Comparison of ENCODE assay signal across 8 cellular contexts in genomic region chr1:109396971-109397370, GRCh38. TPM values are rescaled to one million over a fixed set of nuclear protein-coding genes. Genes with fewer than 3 reads are reported as not detected.
A peak's percentile ranks its signal among the peaks of the same experiment; 100 is the strongest.
DNase-seq lines count a peak whose midpoint lies in the region; ATAC-seq and TF ChIP-seq lines count a peak whose summit lies in the region.

No MANE protein-coding gene starts in this region.

- TF ChIP-seq CTCF in left ventricle myocardium inferior (IDR thresholded peaks at IDR 0.05; ENCODE audit: borderline replicate concordance): no peak

- H3K27me3 Mint-ChIP-seq in activated T-helper 2 cell treated with anti-CD3 and anti-CD28 coated beads, Interferon-gamma antibody, Interleukin-2, Interleukin-4, amounts not matched to agents 10 μg/mL and 5 μg/mL and 100 μg/mL, durations not matched to agents 14 hours and 24 hours and 36 hours (ENCODE audit: low read depth): peaks cover 43% of the 10 kb centered on the region

- H3K4me3 ChIP-seq in left ventricle myocardium inferior: peak overlapping the region; percentile 74

- peaks cover 12% of the 10 kb centered on the region for H3K36me3 ChIP-seq in left ventricle myocardium inferior

- no peaks in the 10 kb centered on the region for H3K9me3 Mint-ChIP-seq in activated T-helper 2 cell treated with anti-CD3 and anti-CD28 coated beads, Interferon-gamma antibody, Interleukin-2, Interleukin-4, amounts not matched to agents 10 μg/mL and 5 μg/mL and 100 μg/mL, durations not matched to agents 14 hours and 24 hours and 36 hours

- H3K4me1 ChIP-seq in left ventricle myocardium inferior: peaks cover 68% of the 10 kb centered on the region

- H3K27ac ChIP-seq in left ventricle myocardium inferior (replicated peaks) (peak overlapping the region; percentile 92), layer of hippocampus (ENCODE audit: low read depth, low read length) (peak overlapping the region; percentile 87), temporal lobe (ENCODE audit: low read depth, low read length) (peak overlapping the region; percentile 79)

- intact Hi-C loops in left ventricle myocardium inferior (cut with micrococcal nuclease) (loop anchor here (5.0 kb wide), 1 partner anchor 115 kb away; the partner anchor contains the start of gene PSRC1), Right ventricle myocardium superior (cut with DNase I) (loop anchor here (5.0 kb wide), 1 partner anchor 45 kb away; no protein-coding TSS in a partner anchor)
- intact Hi-C loops in activated T-helper 2 cell treated with anti-CD3 and anti-CD28 coated beads, Interferon-gamma antibody, Interleukin-2, Interleukin-4, amounts not matched to agents 10 μg/mL and 5 μg/mL and 100 μg/mL, durations not matched to agents 14 hours and 24 hours and 36 hours (cut with micrococcal nuclease): loop anchor here (5.0 kb wide), 1 partner anchor 185 kb away; the partner anchor contains the start of gene SARS1

- no peak for ATAC-seq in Right ventricle myocardium superior (ENCODE audit: poor library complexity)
- ATAC-seq in HG03135 (IDR thresholded peaks at IDR 0.05; ENCODE audit: unreplicated experiment): no peak

- H3K4me3 Mint-ChIP-seq in activated T-helper 2 cell treated with anti-CD3 and anti-CD28 coated beads, Interferon-gamma antibody, Interleukin-2, Interleukin-4, amounts not matched to agents 10 μg/mL and 5 μg/mL and 100 μg/mL, durations not matched to agents 14 hours and 24 hours and 36 hours (ENCODE audit: low read depth): peak overlapping the region; percentile 80

- H3K36me3 Mint-ChIP-seq in activated T-helper 2 cell treated with anti-CD3 and anti-CD28 coated beads, Interferon-gamma antibody, Interleukin-2, Interleukin-4, amounts not matched to agents 10 μg/mL and 5 μg/mL and 100 μg/mL, durations not matched to agents 14 hours and 24 hours and 36 hours (ENCODE audit: low read depth): peaks cover 10% of the 10 kb centered on the region

- H3K9me3 ChIP-seq in left ventricle myocardium inferior (replicated peaks): no peaks in the 10 kb centered on the region

- no peaks in the 10 kb centered on the region for H3K27me3 ChIP-seq in left ventricle myocardium inferior (ENCODE audit: low read depth)
- H3K27me3 ChIP-seq in layer of hippocampus (ENCODE audit: control insufficient read depth, insufficient read depth, low read length): no peaks in the 10 kb centered on the region

- H3K27ac Mint-ChIP-seq in activated T-helper 2 cell treated with anti-CD3 and anti-CD28 coated beads, Interferon-gamma antibody, Interleukin-2, Interleukin-4, amounts not matched to agents 10 μg/mL and 5 μg/mL and 100 μg/mL, durations not matched to agents 14 hours and 24 hours and 36 hours: no peak overlapping the region

- DNase-seq in left ventricle myocardium inferior: no peak
- no peak for DNase-seq in Right ventricle myocardium superior
- no peak for DNase-seq in activated T-helper 2 cell treated with anti-CD3 and anti-CD28 coated beads, Interferon-gamma antibody, Interleukin-2, Interleukin-4, amounts not matched to agents 10 μg/mL and 5 μg/mL and 100 μg/mL, durations not matched to agents 14 hours and 24 hours and 36 hours (ENCODE audit: low spot score)
- no peak for DNase-seq in NCI-H1694 treated with DMSO at 0.1 percent for 48 hours (lab: John Stamatoyannopoulos, UW)
- DNase-seq in activated CD4-positive, alpha-beta T cell treated with anti-CD3 and anti-CD28 coated beads, Interleukin-2, amount 50 U/mL, for 4 hours: no peak

- peaks cover 23% of the 10 kb centered on the region for H3K4me1 Mint-ChIP-seq in activated T-helper 2 cell treated with anti-CD3 and anti-CD28 coated beads, Interferon-gamma antibody, Interleukin-2, Interleukin-4, amounts not matched to agents 10 μg/mL and 5 μg/mL and 100 μg/mL, durations not matched to agents 14 hours and 24 hours and 36 hours (ENCODE audit: low read depth)

RNA-seq across cellular contexts. Expression of gene SORT1, which starts 0.7 kb away (rescaled TPM):
- total RNA-seq in left ventricle myocardium inferior (146 TPM), Right ventricle myocardium superior (127 TPM), temporal lobe (46.7 TPM)
- total RNA-seq in activated T-helper 2 cell treated with anti-CD3 and anti-CD28 coated beads, Interferon-gamma antibody, Interleukin-2, Interleukin-4, amounts not matched to agents 10 μg/mL and 5 μg/mL and 100 μg/mL, durations not matched to agents 14 hours and 24 hours and 36 hours: 1.1 and 1.9 TPM in 2 replicates

RNA-seq across cellular contexts. Expression of gene PSMA5, which starts 29.3 kb away (rescaled TPM):
- 49.9 TPM for total RNA-seq in left ventricle myocardium inferior
- 56.8 TPM for total RNA-seq in Right ventricle myocardium superior
- 257 and 281 TPM in 2 replicates for total RNA-seq in activated T-helper 2 cell treated with anti-CD3 and anti-CD28 coated beads, Interferon-gamma antibody, Interleukin-2, Interleukin-4, amounts not matched to agents 10 μg/mL and 5 μg/mL and 100 μg/mL, durations not matched to agents 14 hours and 24 hours and 36 hours
- total RNA-seq in temporal lobe: 21.1 TPM

Comparison
In these comparisons a context has a peak if more than half of its experiments do, and no peak if none do; other contexts are left out.
1. RNA of gene SORT1, which starts 0.7 kb away (total RNA-seq): 146 TPM in left ventricle myocardium inferior (single experiment), 127 TPM in Right ventricle myocardium superior (single experiment) and 46.7 TPM in temporal lobe (single experiment); 1.1 to 1.9 TPM in activated T-helper 2 cell treated with anti-CD3 and anti-CD28 coated beads, Interferon-gamma antibody, Interleukin-2, Interleukin-4, amounts not matched to agents 10 μg/mL and 5 μg/mL and 100 μg/mL, durations not matched to agents 14 hours and 24 hours and 36 hours; every median in the first group is over 10 times any median in the second.
2. Peak in every context shown above with its lines, with median percentiles within 50 percentile points of each other: H3K27ac ChIP-seq.